ENCODE assay signal across 8 cellular contexts in the genomic region with DNA sequence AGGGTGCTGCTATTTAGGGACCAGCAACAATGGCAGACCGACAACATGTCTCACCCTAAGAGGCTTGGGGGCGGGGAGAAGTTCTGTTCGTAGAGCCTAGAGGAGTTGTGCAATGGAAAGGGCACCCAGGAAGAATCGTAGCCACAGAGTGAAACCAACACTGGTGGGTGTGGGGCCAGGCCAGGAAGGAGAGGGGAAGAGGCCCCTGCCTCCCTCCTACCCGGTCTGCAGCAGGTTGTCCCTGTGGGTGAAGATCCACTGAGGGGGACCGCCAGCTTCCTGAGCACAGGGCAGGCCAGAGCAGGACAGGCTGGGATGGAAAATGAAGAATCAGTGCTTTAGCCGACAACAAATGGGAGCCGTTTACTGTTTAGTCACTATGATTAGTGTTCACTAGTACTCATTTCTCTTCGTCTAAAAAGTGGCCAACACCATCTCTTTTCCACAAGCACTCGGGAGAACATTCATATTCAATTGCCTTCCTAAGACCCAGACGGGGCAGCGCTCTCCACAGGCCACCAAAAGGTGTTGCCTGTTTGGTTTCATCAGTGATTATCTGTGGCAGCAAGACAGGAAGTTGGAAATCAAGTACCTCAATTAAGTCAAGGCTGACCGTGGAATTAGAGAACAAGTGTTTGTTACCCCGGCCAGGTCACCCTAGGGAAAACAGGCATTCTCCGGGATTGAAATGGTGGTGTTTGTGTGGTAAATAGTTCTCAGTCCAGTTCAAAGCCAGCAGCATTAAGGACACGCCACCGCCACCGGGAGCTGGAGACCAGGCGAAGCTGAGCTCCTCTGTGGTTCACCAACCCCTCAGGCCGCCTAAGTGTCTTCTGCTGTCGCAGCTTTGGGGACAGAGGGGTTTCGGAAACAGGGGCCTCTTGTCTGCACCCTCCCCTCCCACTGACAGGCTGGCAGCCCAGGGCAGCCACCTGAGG. TPM values are rescaled to one million over a fixed set of nuclear protein-coding genes. Genes with fewer than 3 reads are reported as not detected.
A peak's percentile ranks its signal among the peaks of the same experiment; 100 is the strongest.
DNase-seq lines count a peak whose midpoint lies in the region; ATAC-seq lines count a peak whose summit lies in the region.

No MANE protein-coding gene starts in this region.

- peaks cover 38% of the 10 kb centered on the region for H3K4me1 ChIP-seq in CD4-positive, CD25-positive, alpha-beta regulatory T cell (ENCODE audit: control insufficient read depth, insufficient read depth, low read length, poor library complexity, severe bottlenecking)
- H3K4me1 ChIP-seq in HUES48 (ENCODE audit: control insufficient read depth, insufficient read depth, low read length) (peaks cover 22% of the 10 kb centered on the region), muscle layer of colon (ENCODE audit: insufficient read depth, low read length) (peaks cover 21% of the 10 kb centered on the region)

- H3K27me3 Mint-ChIP-seq in CD4-positive, CD25-positive, alpha-beta regulatory T cell = no peaks in the 10 kb centered on the region
- no peaks in the 10 kb centered on the region for H3K27me3 Mint-ChIP-seq in stimulated activated naive CD8-positive, alpha-beta T cell treated with anti-CD3 and anti-CD28 coated beads, Interleukin-15, Interleukin-2, amounts not matched to agents 100 ng/mL and 50 ng/mL, for 24 hours

- peak overlapping the region; percentile 75 for H3K4me3 ChIP-seq in CD4-positive, CD25-positive, alpha-beta regulatory T cell (ENCODE audit: low read depth, low read length)
- H3K4me3 ChIP-seq in HUES48 (ENCODE audit: low read depth, low read length) = peak overlapping the region; percentile 81; the same call in 1 of the 2 replicates
- peak overlapping the region; percentile 60 to 70 for H3K4me3 ChIP-seq in muscle layer of colon (ENCODE audit: low read depth in 1 of 2, low read length in 2 of 2)

- peak overlapping the region; percentile 83 to 98 (median 86) for H3K27ac Mint-ChIP-seq in CD4-positive, CD25-positive, alpha-beta regulatory T cell
- H3K27ac Mint-ChIP-seq in stimulated activated naive CD8-positive, alpha-beta T cell treated with anti-CD3 and anti-CD28 coated beads, Interleukin-15, Interleukin-2, amounts not matched to agents 100 ng/mL and 50 ng/mL, for 24 hours = peak overlapping the region; percentile 89

- peaks cover 14 to 62% (median 47%) of the 10 kb centered on the region in 4 donors for H3K4me1 Mint-ChIP-seq in CD4-positive, CD25-positive, alpha-beta regulatory T cell
- H3K4me1 Mint-ChIP-seq in stimulated activated naive CD8-positive, alpha-beta T cell treated with anti-CD3 and anti-CD28 coated beads, Interleukin-15, Interleukin-2, amounts not matched to agents 100 ng/mL and 50 ng/mL, for 24 hours (ENCODE audit: low read depth) = peaks cover 45% of the 10 kb centered on the region

- H3K4me3 Mint-ChIP-seq in CD4-positive, CD25-positive, alpha-beta regulatory T cell = peak overlapping the region; percentile 84 to 94 (median 91)
- H3K4me3 Mint-ChIP-seq in stimulated activated naive CD8-positive, alpha-beta T cell treated with anti-CD3 and anti-CD28 coated beads, Interleukin-15, Interleukin-2, amounts not matched to agents 100 ng/mL and 50 ng/mL, for 24 hours = peak overlapping the region; percentile 85

- peak in 2 of 3 donors; percentile 29 to 76 for DNase-seq in CD4-positive, CD25-positive, alpha-beta regulatory T cell
- DNase-seq in activated CD4-positive, alpha-beta T cell treated with anti-CD3 and anti-CD28 coated beads for 24 hours (ENCODE audit: low read depth in 2 of 2) = peak; percentile 48 to 53
- DNase-seq in dermis blood vessel endothelial cell (peak; percentile 44), AG08396 (ENCODE audit: low spot score) (no peak), RKO (ENCODE audit: low spot score) (no peak)

- H3K9ac ChIP-seq in HUES48 (ENCODE audit: low read depth, low read length) = peak overlapping the region; percentile 39; the same call in 1 of the 2 replicates
- H3K9ac ChIP-seq in muscle layer of colon (ENCODE audit: low read length) = peak overlapping the region; percentile 39

- peaks cover 0 to 1% (median 0%) of the 10 kb centered on the region in 7 donors for H3K9me3 Mint-ChIP-seq in CD4-positive, CD25-positive, alpha-beta regulatory T cell
- H3K9me3 Mint-ChIP-seq in stimulated activated naive CD8-positive, alpha-beta T cell treated with anti-CD3 and anti-CD28 coated beads, Interleukin-15, Interleukin-2, amounts not matched to agents 100 ng/mL and 50 ng/mL, for 24 hours = no peaks in the 10 kb centered on the region

- no peaks in the 10 kb centered on the region for H3K9me3 ChIP-seq in CD4-positive, CD25-positive, alpha-beta regulatory T cell (ENCODE audit: control insufficient read depth in 2 of 2, low read length in 2 of 2)
- H3K9me3 ChIP-seq in HUES48 (ENCODE audit: control insufficient read depth, insufficient read depth, low read length) (no peaks in the 10 kb centered on the region), muscle layer of colon (ENCODE audit: low read length) (no peaks in the 10 kb centered on the region)

- H3K36me3 ChIP-seq in CD4-positive, CD25-positive, alpha-beta regulatory T cell (ENCODE audit: control insufficient read depth, insufficient read depth, low read length) = no peaks in the 10 kb centered on the region
- no peaks in the 10 kb centered on the region for H3K36me3 ChIP-seq in HUES48 (ENCODE audit: control insufficient read depth, insufficient read depth, low read length)
- no peaks in the 10 kb centered on the region for H3K36me3 ChIP-seq in muscle layer of colon (ENCODE audit: insufficient read depth, low read length)

- peak overlapping the region; percentile 88 for H3K27ac ChIP-seq in CD4-positive, CD25-positive, alpha-beta regulatory T cell (ENCODE audit: insufficient read depth, low read length, poor library complexity, severe bottlenecking)
- H3K27ac ChIP-seq in HUES48 (ENCODE audit: low read depth, low read length) = peak overlapping the region; percentile 66
- H3K27ac ChIP-seq in muscle layer of colon (ENCODE audit: low read depth, low read length) = peak overlapping the region; percentile 93

- H3K36me3 Mint-ChIP-seq in CD4-positive, CD25-positive, alpha-beta regulatory T cell = no peaks in the 10 kb centered on the region
- no peaks in the 10 kb centered on the region for H3K36me3 Mint-ChIP-seq in stimulated activated naive CD8-positive, alpha-beta T cell treated with anti-CD3 and anti-CD28 coated beads, Interleukin-15, Interleukin-2, amounts not matched to agents 100 ng/mL and 50 ng/mL, for 24 hours (ENCODE audit: low read depth)

- no peaks in the 10 kb centered on the region for H3K27me3 ChIP-seq in CD4-positive, CD25-positive, alpha-beta regulatory T cell (ENCODE audit: control insufficient read depth, insufficient read depth, low read length)
- H3K27me3 ChIP-seq in HUES48 (ENCODE audit: control insufficient read depth, insufficient read depth, low read length) = peaks cover 6% of the 10 kb centered on the region; the same call in 1 of the 2 replicates
- no peaks in the 10 kb centered on the region for H3K27me3 ChIP-seq in muscle layer of colon (ENCODE audit: control insufficient read depth in 1 of 2, insufficient read depth in 2 of 2, low read length in 2 of 2)

- ATAC-seq in CD4-positive, CD25-positive, alpha-beta regulatory T cell (ENCODE audit: low read depth in 2 of 2) = peak in 1 of 2 donors; percentile 3

RNA-seq across cellular contexts. Expression of a gene that starts 1.0 kb away (rescaled TPM):
- total RNA-seq in CD4-positive, CD25-positive, alpha-beta regulatory T cell = 75.7 TPM
- 1 to 10 TPM; 3.8 to 6.6 (median 4.9) TPM for polyA plus RNA-seq in CD4-positive, CD25-positive, alpha-beta regulatory T cell
- total RNA-seq in dermis blood vessel endothelial cell = 32.0 and 41.7 TPM in 2 replicates

Comparison
In these comparisons a context has a peak if more than half of its experiments do, and no peak if none do; other contexts are left out.
1. DNase-seq: peak in CD4-positive, CD25-positive, alpha-beta regulatory T cell (2 of 3), activated CD4-positive, alpha-beta T cell treated with anti-CD3 and anti-CD28 coated beads for 24 hours (2 of 2) and dermis blood vessel endothelial cell (single experiment); none in AG08396 (single experiment) and RKO (single experiment).
2. Peak in every context shown above with its lines, with median percentiles within 50 percentile points of each other: H3K27ac ChIP-seq and H3K4me3 ChIP-seq.